Comparison of ENCODE assay signal across 4 cellular contexts in genomic region chr7:87113904-87114303, GRCh38. TPM values are rescaled to one million over a fixed set of nuclear protein-coding genes. Genes with fewer than 3 reads are reported as not detected.
DNase-seq lines count a peak whose midpoint lies in the region; ATAC-seq, FAIRE-seq and TF ChIP-seq lines count a peak whose summit lies in the region.
"Not testable (repeated sequence)": the region's sequence is repeated elsewhere in the genome, so short reads cannot be mapped to it uniquely, and the experiment has no call there.
"Had no signal": no experiment of that assay in that cellular context is flagged by ENCODE, and none has a peak within 500 bp of the region (broad histone marks: within the 10 kb centered on the region; RNA-seq: fewer than 3 reads in every experiment).

No MANE protein-coding gene starts in this region.

- not testable (repeated sequence) for H2AFZ ChIP-seq in K562 (ENCODE audit: low read depth, low read length)

- not testable (repeated sequence) for H3K36me3 ChIP-seq in HEK293 (ENCODE audit: control insufficient read depth in 2 of 2, insufficient read depth in 1 of 2, low read length in 2 of 2); K562 (ENCODE audit: control insufficient read depth, insufficient read depth, low read length)

- H3K4me3 ChIP-seq in HEK293 (ENCODE audit: low read depth, low read length); K562: not testable (repeated sequence)

- not testable (repeated sequence) for H3K9me3 ChIP-seq in HEK293 (ENCODE audit: control insufficient read depth, insufficient read depth, low read depth, low read length)
- H3K9me3 ChIP-seq in K562 (replicated peaks; ENCODE audit: control insufficient read depth, insufficient read depth, low read depth, low read length) = peaks cover 11% of the 10 kb centered on the region

- 66% methylated on average over 3 of the region's 3 CpGs for WGBS in K562 (ENCODE audit: insufficient coverage, low coverage, missing lambda C conversion rate)

- H3K4me2 ChIP-seq in K562 (ENCODE audit: insufficient read depth, low read length) = not testable (repeated sequence)

- not testable (repeated sequence) for BruUV-seq in K562 (replicated peaks; lab: Mats Ljungman, UMichigan)

- TF ChIP-seq RAD21 in K562 (CRISPR knock-in tag; conservative IDR thresholded peaks at IDR 0.05 in 1 of 2, IDR thresholded peaks at IDR 0.05 in 1 of 2) = not testable (repeated sequence)

- TF ChIP-seq POLR2A in K562 (conservative IDR thresholded peaks at IDR 0.05) = not testable (repeated sequence)

- intact Hi-C loops in K562 (cut with micrococcal nuclease) = not testable (repeated sequence)

- H4K20me1 ChIP-seq in K562 (replicated peaks; ENCODE audit: control insufficient read depth, insufficient read depth, low read length) = not testable (repeated sequence)

- H3K79me2 ChIP-seq in K562 (ENCODE audit: control insufficient read depth, insufficient read depth, low read length) = not testable (repeated sequence)

- H3K27ac ChIP-seq in HEK293 (ENCODE audit: extremely low read depth, low read depth, low read length); K562 (ENCODE audit: extremely low read depth, low read depth, low read length): not testable (repeated sequence)

- CTCF ChIA-PET in HEK293 (lab: Yijun Ruan, JAX); K562 (lab: Yijun Ruan, JAX; ENCODE audit: low intra/inter-chr PET ratio): not testable (repeated sequence)

- H3K27me3 ChIP-seq in K562 (ENCODE audit: control insufficient read depth in 2 of 2, insufficient read depth in 2 of 2, low read length in 2 of 2) = not testable (repeated sequence)

- TF ChIP-seq CTCF in HEK293 (tag by site-specific recombination; IDR thresholded peaks at IDR 0.05); K562 (IDR thresholded peaks at IDR 0.05 in 2 of 3, conservative IDR thresholded peaks at IDR 0.05 in 1 of 3; ENCODE audit: insufficient read depth in 2 of 3, low read depth in 1 of 3, low read length in 3 of 3): not testable (repeated sequence)

- POLR2A ChIA-PET in HEK293 (lab: Yijun Ruan, JAX); K562 (lab: Yijun Ruan, JAX): not testable (repeated sequence)

- H3K4me1 ChIP-seq in HEK293 (ENCODE audit: control insufficient read depth, insufficient read depth, low read length) = not testable (repeated sequence)
- peaks cover 0 to 19% of the 10 kb centered on the region in 2 experiments; a peak in 3 of 5 replicates for H3K4me1 ChIP-seq in K562 (replicated peaks in 1 of 2; ENCODE audit: control insufficient read depth in 2 of 2, insufficient read depth in 2 of 2, low read length in 2 of 2)

- not testable (repeated sequence) for H3K9me1 ChIP-seq in K562 (ENCODE audit: control insufficient read depth, insufficient read depth, low read length)

- not testable (repeated sequence) for H3K9ac ChIP-seq in K562 (ENCODE audit: insufficient read depth in 1 of 2, low read depth in 2 of 2, low read length in 2 of 2)

- not testable (repeated sequence) for TF ChIP-seq EP300 in K562 (IDR thresholded peaks at IDR 0.05; ENCODE audit: low read length)

- not testable (repeated sequence) for FAIRE-seq in K562 (lab: Jason Lieb, UNC)

- in situ Hi-C loops in K562 (cut with MboI) = not testable (repeated sequence)

- not testable (repeated sequence) for DNase-seq in K562 (ENCODE audit: extremely low read depth in 1 of 4, low spot score in 3 of 4)

- not testable (repeated sequence) for ATAC-seq in K562

TF ChIP-seq in HEK293, 187 proteins besides CTCF, POLR2A, EP300 and RAD21:
- peak; percentile 65 for TF ChIP-seq SETDB1 (IDR thresholded peaks at IDR 0.05; ENCODE audit: insufficient read length, low read length)

TF ChIP-seq in K562, 482 proteins besides CTCF, POLR2A, EP300 and RAD21 (continues in another document):
- TF ChIP-seq CBX3 (IDR thresholded peaks at IDR 0.05; ENCODE audit: borderline replicate concordance in 1 of 2, low read length in 2 of 2) = peak in 1 of 2 experiments; percentile 85; a peak in 1 of 3 replicates
- peak; percentile 84 for TF ChIP-seq CHAMP1 (IDR thresholded peaks at IDR 0.05)
- TF ChIP-seq ZNF431 (CRISPR knock-in tag; IDR thresholded peaks at IDR 0.05) = peak; percentile 99
- peak in 1 of 2 experiments; percentile 65; a peak in 1 of 4 replicates for TF ChIP-seq TRIM24 (IDR thresholded peaks at IDR 0.05)
- peak in 1 of 3 experiments; percentile 47 for TF ChIP-seq YY1 (IDR thresholded peaks at IDR 0.05; ENCODE audit: borderline replicate concordance in 1 of 3, control insufficient read depth in 1 of 3, extremely low read depth in 1 of 3, insufficient read depth in 3 of 3, insufficient read length in 1 of 3, insufficient replicate concordance in 2 of 3, low read depth in 1 of 3, low read length in 2 of 3)
- TF ChIP-seq PREB (CRISPR knock-in tag; IDR thresholded peaks at IDR 0.05) = 0 out of 2 replicates have a peak, but pooled peaks have one; percentile 26
- TF ChIP-seq CC2D1A (IDR thresholded peaks at IDR 0.05) = peak; percentile 82; the same call in 1 of the 2 replicates

RNA-seq across cellular contexts. Expression of gene DMTF1, which starts 38.3 kb away (rescaled TPM):
- total RNA-seq in K562 (2011; cell fraction: chromatin; rRNA removed; ENCODE audit: low replicate concordance) = 246 and 960 TPM in 2 replicates
- 112 and 178 TPM in 2 replicates for total RNA-seq in K562 (2011; cell fraction: nucleolus; rRNA removed)
- 283 and 397 TPM in 2 replicates for total RNA-seq in K562 (2011; cell fraction: nucleoplasm; rRNA removed)
- total RNA-seq in K562 (2014; rRNA removed) (56.4 and 56.7 TPM in 2 replicates), K562 (2014; rRNA removed; fragmentation: Illumina TruSeq; extraction: Trizol) (89.4 and 95.7 TPM in 2 replicates), K562 (2015; rRNA removed; fragmentation: Illumina TruSeq; extraction: Trizol) (72.5 and 90.5 TPM in 2 replicates), K562 (2021) (62.5 and 64.3 TPM in 2 replicates)
- polyA plus RNA-seq in K562 (2011; rRNA removed) (205 and 208 TPM in 2 replicates), K562 (2014; fragmentation: Illumina TruSeq; extraction: Trizol) (92.7 and 98.5 TPM in 2 replicates), K562 (2014; fragmentation: Nextera tagmentation; extraction: Ambion mirVana) (10 to 100 TPM; 25.7 to 52.4 TPM), K562 (2014; rRNA removed) (71.4 and 74.7 TPM in 2 replicates)
- polyA plus RNA-seq in K562 (2011; cell fraction: cytosol; rRNA removed) = 52.2 and 63.2 TPM in 2 replicates
- polyA plus RNA-seq in K562 (2011; cell fraction: nucleus; rRNA removed) = 617 and 696 TPM in 2 replicates
- polyA plus RNA-seq in K562 (2012) = 45.0 and 77.9 TPM in 2 replicates
- polyA minus RNA-seq in K562 (2011; rRNA and poly(A)+ RNA removed) = 313 and 334 TPM in 2 replicates
- 36.5 and 39.3 TPM in 2 replicates for polyA minus RNA-seq in K562 (2011; cell fraction: cytosol; rRNA and poly(A)+ RNA removed)
- 358 and 510 TPM in 2 replicates for polyA minus RNA-seq in K562 (2011; cell fraction: nucleus; rRNA and poly(A)+ RNA removed)

RNA-seq across cellular contexts. Expression of gene ELAPOR2, which starts 54.5 kb away (rescaled TPM):
- total RNA-seq in K562 (2011; cell fraction: chromatin; rRNA removed; ENCODE audit: low replicate concordance) = 92.6 and 147 TPM in 2 replicates
- 32.9 and 51.5 TPM in 2 replicates for total RNA-seq in K562 (2011; cell fraction: nucleolus; rRNA removed)
- total RNA-seq in K562 (2011; cell fraction: nucleoplasm; rRNA removed) = 68.5 and 83.6 TPM in 2 replicates
- 23.4 and 24.7 TPM in 2 replicates for total RNA-seq in K562 (2014; rRNA removed)
- 39.5 and 45.0 TPM in 2 replicates for total RNA-seq in K562 (2014; rRNA removed; fragmentation: Illumina TruSeq; extraction: Trizol)
- 39.3 and 42.9 TPM in 2 replicates for total RNA-seq in K562 (2015; rRNA removed; fragmentation: Illumina TruSeq; extraction: Trizol)
- total RNA-seq in K562 (2021) = 35.0 and 36.3 TPM in 2 replicates
- polyA plus RNA-seq in K562 (2011; rRNA removed) = 35.4 and 72.0 TPM in 2 replicates
- polyA plus RNA-seq in K562 (2011; cell fraction: cytosol; rRNA removed) = 15.4 and 19.1 TPM in 2 replicates
- polyA plus RNA-seq in K562 (2011; cell fraction: nucleus; rRNA removed) = 71.8 and 83.4 TPM in 2 replicates
- 43.5 and 62.0 TPM in 2 replicates for polyA plus RNA-seq in K562 (2012)
- polyA plus RNA-seq in K562 (2014; fragmentation: Illumina TruSeq; extraction: Trizol) = 32.7 and 33.3 TPM in 2 replicates
- polyA plus RNA-seq in K562 (2014; fragmentation: Nextera tagmentation; extraction: Ambion mirVana) = 10 to 100 TPM in 1 of 2 experiments, 1 to 10 TPM in 1; 9.2 to 17.3 TPM
- polyA plus RNA-seq in K562 (2014; rRNA removed) = 25.8 and 37.6 TPM in 2 replicates
- 98.4 and 156 TPM in 2 replicates for polyA minus RNA-seq in K562 (2011; rRNA and poly(A)+ RNA removed)
- polyA minus RNA-seq in K562 (2011; cell fraction: cytosol; rRNA and poly(A)+ RNA removed) = 16.2 and 36.8 TPM in 2 replicates
- 70.4 and 105 TPM in 2 replicates for polyA minus RNA-seq in K562 (2011; cell fraction: nucleus; rRNA and poly(A)+ RNA removed)
- total RNA-seq: A673 had no signal
- polyA plus RNA-seq: CD14-positive monocyte had no signal
